11 cellular contexts compared by ENCODE assay signal in genomic region chr3:120244834-120245225, GRCh38. TPM values are rescaled to one million over a fixed set of nuclear protein-coding genes. Genes with fewer than 3 reads are reported as not detected.
DNase-seq lines count a peak whose midpoint lies in the region; ATAC-seq and TF ChIP-seq lines count a peak whose summit lies in the region.
"Had no signal": no experiment of that assay in that cellular context is flagged by ENCODE, and none has a peak within 500 bp of the region (broad histone marks: within the 10 kb centered on the region; RNA-seq: fewer than 3 reads in every experiment).

No MANE protein-coding gene starts in this region.

- H3K4me1 Mint-ChIP-seq in mesothelial cell of epicardium, result peaks cover 5% of the 10 kb centered on the region
- H3K4me1 Mint-ChIP-seq: activated CD4-positive, alpha-beta memory T cell treated with anti-CD3 and anti-CD28 coated beads, Interleukin-2, amount 10 ng/mL, durations not matched to agents 7 days and 5 days had no signal

- no peaks in the 10 kb centered on the region for H3K27me3 Mint-ChIP-seq in mesothelial cell of epicardium (ENCODE audit: low read depth)

- TF ChIP-seq CTCF in mesothelial cell of epicardium (IDR thresholded peaks at IDR 0.05; ENCODE audit: unreplicated experiment), result no peak

- DNase-seq in DMS 273 (lab: John Stamatoyannopoulos, UW; ENCODE audit: unreplicated experiment), result peak; percentile 60
- peak; percentile 41 for DNase-seq in NCI-H146 treated with DMSO at 0.1 percent for 48 hours (lab: John Stamatoyannopoulos, UW; ENCODE audit: unreplicated experiment)
- DNase-seq in cerebellar cortex (ENCODE audit: low spot score), result peak; percentile 10
- DNase-seq in mesothelial cell of epicardium (ENCODE audit: low spot score in 2 of 2, unreplicated experiment in 2 of 2), result no peak
- no peak for DNase-seq in stimulated activated CD4-positive, alpha-beta T cell treated with anti-CD3 and anti-CD28 coated beads, Interleukin-12 subunit alpha, Interleukin-12 subunit beta, amount 100 ng/mL, for 4 hours
- DNase-seq in activated CD4-positive, alpha-beta T cell treated with anti-CD3 and anti-CD28 coated beads for 48 hours, result no peak
- no peak for DNase-seq in NCI-H1105 (lab: John Stamatoyannopoulos, UW)
- DNase-seq: left lung had no signal

- H3K4me3 Mint-ChIP-seq in mesothelial cell of epicardium, result no peak overlapping the region
- H3K4me3 Mint-ChIP-seq: activated CD4-positive, alpha-beta memory T cell treated with anti-CD3 and anti-CD28 coated beads, Interleukin-2, amount 10 ng/mL, durations not matched to agents 7 days and 5 days had no signal

- ATAC-seq in SK-N-SH treated with all-trans-retinoic acid at 6 μM for 48 hours, result no peak

- H3K9me3 Mint-ChIP-seq in mesothelial cell of epicardium, result peaks cover 7% of the 10 kb centered on the region
- H3K9me3 Mint-ChIP-seq: activated CD4-positive, alpha-beta memory T cell treated with anti-CD3 and anti-CD28 coated beads, Interleukin-2, amount 10 ng/mL, durations not matched to agents 7 days and 5 days had no signal

- H3K27ac Mint-ChIP-seq in mesothelial cell of epicardium, result peak overlapping the region; percentile 76
- H3K27ac Mint-ChIP-seq: activated CD4-positive, alpha-beta memory T cell treated with anti-CD3 and anti-CD28 coated beads, Interleukin-2, amount 10 ng/mL, durations not matched to agents 7 days and 5 days had no signal

- H3K36me3 Mint-ChIP-seq in mesothelial cell of epicardium, result peaks cover 4% of the 10 kb centered on the region

TF ChIP-seq in SK-N-SH treated with all-trans-retinoic acid at 6 μM for 48 hours, 23 proteins besides CTCF, POLR2A, EP300 and RAD21:
- no peak for TF ChIP-seq ISL1 (CRISPR knock-in tag; IDR thresholded peaks at IDR 0.05)
- no peak for TF ChIP-seq OSR1 (CRISPR knock-in tag; IDR thresholded peaks at IDR 0.05)
- no peak for TF ChIP-seq SNAI2 (CRISPR knock-in tag; IDR thresholded peaks at IDR 0.05)
- no peak for TF ChIP-seq TOX (CRISPR knock-in tag; IDR thresholded peaks at IDR 0.05; ENCODE audit: borderline replicate concordance)
- TF ChIP-seq PATZ1 (CRISPR knock-in tag; IDR thresholded peaks at IDR 0.05; ENCODE audit: borderline replicate concordance), result no peak
- TF ChIP-seq PPARA (CRISPR knock-in tag; IDR thresholded peaks at IDR 0.05; ENCODE audit: borderline replicate concordance), result no peak
- no peak for TF ChIP-seq BACH2 (CRISPR knock-in tag; IDR thresholded peaks at IDR 0.05; ENCODE audit: borderline replicate concordance)
- no peak for TF ChIP-seq RARB (CRISPR knock-in tag; IDR thresholded peaks at IDR 0.05)
- no peak for TF ChIP-seq ZNF565 (CRISPR knock-in tag; conservative IDR thresholded peaks at IDR 0.05; ENCODE audit: low read depth)
- no peak for TF ChIP-seq CREB5 (CRISPR knock-in tag; IDR thresholded peaks at IDR 0.05; ENCODE audit: low read depth)
- TF ChIP-seq CSDC2 (CRISPR knock-in tag; IDR thresholded peaks at IDR 0.05), result no peak
- no peak for TF ChIP-seq GLIS3 (CRISPR knock-in tag; IDR thresholded peaks at IDR 0.05)
TF ChIP-seq in SK-N-SH treated with all-trans-retinoic acid at 6 μM for 48 hours: peak in this region for 0.

RNA-seq across cellular contexts. Expression of gene GPR156, which starts 40.2 kb away (rescaled TPM):
- total RNA-seq in mesothelial cell of epicardium, result 11.4 to 11.8 TPM (median 11.7 TPM) in 3 replicates
- total RNA-seq: activated CD4-positive, alpha-beta memory T cell treated with anti-CD3 and anti-CD28 coated beads, Interleukin-2, amount 10 ng/mL, durations not matched to agents 7 days and 5 days; Right ventricle myocardium inferior had no signal

Comparison
In these comparisons a context has a peak if more than half of its experiments do, and no peak if none do; other contexts are left out.
1. DNase-seq: peak in DMS 273 (single experiment), NCI-H146 treated with DMSO at 0.1 percent for 48 hours (single experiment) and cerebellar cortex (single experiment); none in mesothelial cell of epicardium (0 of 2), stimulated activated CD4-positive, alpha-beta T cell treated with anti-CD3 and anti-CD28 coated beads, Interleukin-12 subunit alpha, Interleukin-12 subunit beta, amount 100 ng/mL, for 4 hours (single experiment), activated CD4-positive, alpha-beta T cell treated with anti-CD3 and anti-CD28 coated beads for 48 hours (single experiment) and NCI-H1105 (single experiment).